Comparison of ENCODE assay signal across 3 cellular contexts in genomic region chr22:27222178-27222577, GRCh38.
TF ChIP-seq lines count a peak whose summit lies in the region.

No MANE protein-coding gene starts in this region.

TF ChIP-seq in HEK293, 187 proteins besides CTCF, POLR2A, EP300 and RAD21:
- TF ChIP-seq ZBTB17 (tag by site-specific recombination; IDR thresholded peaks at IDR 0.05), result peak; percentile 99
- no peak for TF ChIP-seq ZNF335 (tag by site-specific recombination; conservative IDR thresholded peaks at IDR 0.05)
- 0 out of 2 replicates have a peak, but pooled peaks have one; percentile 2 for TF ChIP-seq ZNF585B (tag by site-specific recombination; IDR thresholded peaks at IDR 0.05)
- TF ChIP-seq ZNF530 (tag by site-specific recombination; IDR thresholded peaks at IDR 0.05; ENCODE audit: low read depth), result no peak
- no peak for TF ChIP-seq ZNF324 (tag by site-specific recombination; IDR thresholded peaks at IDR 0.05)
- no peak for TF ChIP-seq ZNF449 (tag by site-specific recombination; IDR thresholded peaks at IDR 0.05)
- TF ChIP-seq ZNF843 (tag by site-specific recombination; IDR thresholded peaks at IDR 0.05), result no peak
- TF ChIP-seq ZNF571 (tag by site-specific recombination; IDR thresholded peaks at IDR 0.05), result 0 out of 2 replicates have a peak, but pooled peaks have one; percentile 32
- no peak for TF ChIP-seq ZNF174 (tag by site-specific recombination; IDR thresholded peaks at IDR 0.05)
- no peak for TF ChIP-seq ZNF362 (tag by site-specific recombination; IDR thresholded peaks at IDR 0.05)
- no peak for TF ChIP-seq ZNF660 (tag by site-specific recombination; IDR thresholded peaks at IDR 0.05)
- TF ChIP-seq ZNF366 (tag by site-specific recombination; conservative IDR thresholded peaks at IDR 0.05), result peak; percentile 98
- TF ChIP-seq ZNF701 (tag by site-specific recombination; IDR thresholded peaks at IDR 0.05), result no peak

TF ChIP-seq in IMR-90, 13 proteins besides CTCF, POLR2A, EP300 and RAD21:
- TF ChIP-seq NFE2L2 (IDR thresholded peaks at IDR 0.05; ENCODE audit: low read depth, low read length) (no peak), RFX5 (IDR thresholded peaks at IDR 0.05; ENCODE audit: low read depth, low read length) (no peak), BHLHE40 (IDR thresholded peaks at IDR 0.05; ENCODE audit: low read depth, low read length) (no peak), CEBPB (IDR thresholded peaks at IDR 0.05; ENCODE audit: low read depth, low read length) (no peak), ELK1 (IDR thresholded peaks at IDR 0.05; ENCODE audit: borderline replicate concordance, low read depth, low read length) (no peak), USF2 (IDR thresholded peaks at IDR 0.05; ENCODE audit: low read depth, low read length) (no peak), MAFK (IDR thresholded peaks at IDR 0.05; ENCODE audit: low read depth, low read length) (no peak), RCOR1 (IDR thresholded peaks at IDR 0.05; ENCODE audit: insufficient replicate concordance, low read length) (no peak), CHD1 (IDR thresholded peaks at IDR 0.05; ENCODE audit: low read depth, low read length) (no peak), MXI1 (IDR thresholded peaks at IDR 0.05; ENCODE audit: borderline replicate concordance, low read depth, low read length) (no peak), MAZ (IDR thresholded peaks at IDR 0.05; ENCODE audit: borderline replicate concordance, low read depth, low read length) (no peak), SMC3 (IDR thresholded peaks at IDR 0.05; ENCODE audit: low read depth, low read length) (no peak), FOS (IDR thresholded peaks at IDR 0.05; ENCODE audit: low read depth, low read length) (no peak)

TF ChIP-seq in H1, 55 proteins besides CTCF, POLR2A, EP300 and RAD21:
- TF ChIP-seq CBX8 (IDR thresholded peaks at IDR 0.05; ENCODE audit: borderline replicate concordance, low read depth, low read length), result no peak
- no peak for TF ChIP-seq CBX5 (IDR thresholded peaks at IDR 0.05; ENCODE audit: low read depth, low read length)
- TF ChIP-seq KDM5A (IDR thresholded peaks at IDR 0.05; ENCODE audit: low read length), result no peak
- no peak for TF ChIP-seq CREB1 (IDR thresholded peaks at IDR 0.05)
- TF ChIP-seq ATF2 (IDR thresholded peaks at IDR 0.05; ENCODE audit: low read length), result no peak
- TF ChIP-seq CHD2 (IDR thresholded peaks at IDR 0.05; ENCODE audit: low read length), result no peak
TF ChIP-seq in H1: peak in this region for 0.
